Comparison of ENCODE assay signal across 17 cellular contexts in the genomic region with DNA sequence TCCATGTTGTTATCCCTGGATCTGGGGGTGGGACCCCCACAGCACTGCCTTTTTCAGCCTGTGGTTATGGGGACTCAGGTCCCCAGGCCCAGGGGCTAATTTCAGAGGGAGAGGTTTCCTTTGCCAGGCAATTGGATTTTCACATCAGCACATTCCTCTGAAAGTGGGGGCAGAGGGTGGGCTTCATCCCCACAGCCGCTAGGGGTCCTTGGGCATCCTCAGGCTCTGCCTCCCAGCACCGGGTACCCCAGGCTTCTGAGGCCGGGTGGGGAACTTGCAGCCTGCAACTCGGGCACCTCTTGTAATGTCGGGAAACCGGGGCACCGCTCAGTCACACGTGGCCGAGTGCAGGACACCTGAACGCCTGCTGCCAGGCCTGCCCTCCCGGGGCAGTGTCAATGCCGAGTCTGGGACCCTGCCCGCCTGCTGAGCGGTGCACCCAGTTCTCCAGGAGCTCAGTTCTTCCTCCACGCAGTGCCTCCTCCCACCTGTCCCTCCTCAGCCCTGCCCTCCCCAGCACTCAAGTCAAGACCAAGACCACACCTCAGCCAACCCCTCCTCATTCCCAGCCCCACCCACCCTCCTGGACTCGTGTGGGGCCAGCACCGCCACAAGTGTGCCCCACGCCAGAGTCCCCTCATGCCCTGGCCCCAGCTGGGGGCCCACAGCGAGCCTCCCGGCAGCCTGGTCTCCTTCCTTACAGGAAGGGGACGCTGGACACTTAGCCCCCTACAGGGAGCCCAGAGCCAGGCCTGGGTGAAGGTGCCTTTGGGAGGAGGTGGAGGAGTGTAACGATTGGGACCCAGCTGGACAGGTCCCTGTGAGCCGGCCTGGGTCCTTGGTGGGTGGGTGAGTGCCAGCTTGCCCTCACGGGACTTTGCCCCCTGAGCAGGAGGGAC. TPM values are rescaled to one million over a fixed set of nuclear protein-coding genes. Genes with fewer than 3 reads are reported as not detected.
"Had no signal": no experiment of that assay in that cellular context is flagged by ENCODE, and none has a peak within 500 bp of the region (broad histone marks: within the 10 kb centered on the region; RNA-seq: fewer than 3 reads in every experiment).

No MANE protein-coding gene starts in this region.

- H3K9me3 ChIP-seq: upper lobe of left lung had no signal

- H3K27ac ChIP-seq: brain microvascular endothelial cell, coronary artery, upper lobe of left lung had no signal

- DNase-seq: activated CD4-positive, alpha-beta T cell treated with anti-CD3 and anti-CD28 coated beads, Interleukin-2, amount 50 U/mL, for 1 hour; activated CD8-positive, alpha-beta memory T cell treated with anti-CD3 and anti-CD28 coated beads, Interleukin-2, amount 50 U/mL, for 4 hours; activated naive CD4-positive, alpha-beta T cell treated with anti-CD3 and anti-CD28 coated beads for 36 hours; activated T-cell treated with anti-CD3 and anti-CD28 coated beads, Interleukin-2, amount 50 U/mL, for 4 hours; brain microvascular endothelial cell; erythroblast; foreskin melanocyte; islet precursor cell; stimulated activated CD4-positive, alpha-beta T cell treated with anti-CD3 and anti-CD28 coated beads, Interleukin-4, amount 100 ng/mL, for 1 hour; stimulated activated naive CD8-positive, alpha-beta T cell treated with anti-CD3 and anti-CD28 coated beads, Interleukin-15, amount 100 ng/mL, for 72 hours; T1000 had no signal

- H3K4me3 ChIP-seq: coronary artery, smooth muscle cell, upper lobe of left lung had no signal

- H3K4me1 ChIP-seq: upper lobe of left lung had no signal

- ATAC-seq: activated T-cell treated with anti-CD3 and anti-CD28 coated beads, Interleukin-2, amount 50 U/mL, for 4 hours; stimulated activated naive CD8-positive, alpha-beta T cell treated with anti-CD3 and anti-CD28 coated beads, Interleukin-15, amount 100 ng/mL, for 72 hours had no signal

- H3K36me3 ChIP-seq: brain microvascular endothelial cell, upper lobe of left lung had no signal

- H3K4me2 ChIP-seq: smooth muscle cell had no signal

RNA-seq across cellular contexts. Expression of gene CHRNA4, which starts 8.8 kb away (rescaled TPM):
- total RNA-seq: activated naive CD4-positive, alpha-beta T cell treated with anti-CD3 and anti-CD28 coated beads for 36 hours; activated T-cell treated with anti-CD3 and anti-CD28 coated beads, Interleukin-2, amount 50 U/mL, for 4 hours; omental fat pad; posterior vena cava; smooth muscle cell; T-helper 1 cell treated with Interleukin-12 subunit alpha and Interleukin-12 subunit beta and Interleukin-4 antibody, amounts not matched to agents 30 ng/mL and 1 ng/mL, for 36 hours had no signal
